22 cellular contexts compared by ENCODE assay signal in the genomic region with DNA sequence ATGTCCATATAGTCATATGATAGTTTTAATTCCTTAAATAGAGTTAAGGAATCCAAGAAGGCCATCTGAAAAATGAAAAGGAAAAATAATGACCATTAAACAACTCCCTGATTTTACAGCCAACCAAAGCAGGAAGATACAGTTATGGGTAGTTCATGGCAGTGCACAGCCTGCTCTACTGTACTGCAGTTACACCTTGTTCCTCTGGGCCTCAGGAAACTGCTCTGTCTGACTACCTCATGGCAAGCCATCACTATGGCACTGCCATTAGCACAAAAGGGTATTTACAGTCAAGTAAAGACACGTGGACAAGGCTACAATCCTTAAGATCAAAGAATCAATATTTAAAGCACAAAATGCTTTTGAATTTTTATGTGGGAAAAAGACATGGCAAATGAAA.
"Had no signal": no experiment of that assay in that cellular context is flagged by ENCODE, and none has a peak within 500 bp of the region (broad histone marks: within the 10 kb centered on the region; RNA-seq: fewer than 3 reads in every experiment).

No MANE protein-coding gene starts in this region.

- H3K4me1 ChIP-seq: Peyer's patch had no signal

- H3K27me3 ChIP-seq: MG63, Peyer's patch had no signal

- DNase-seq: Karpas-422, KG1, MG63, NCI-H1092 treated with DMSO at 0.1 percent for 48 hours, NCI-H1436, NCI-H187, NCI-H2029, NCI-H2081 treated with DMSO at 0.1 percent for 48 hours, NCI-H2171, NCI-H226, NCI-H446, NCI-H510A, NCI-H524 treated with DMSO at 0.1 percent for 48 hours, NCI-H69, NCI-H774, OCI-M1, PC-9, Peyer's patch, SHP77, SK-N-SH had no signal

- H3K27ac ChIP-seq: HL-60, PC-9, Peyer's patch had no signal

- H2AFZ ChIP-seq: PC-9 had no signal

- H3K4me2 ChIP-seq: PC-9, SK-N-SH had no signal

- H3K9me3 ChIP-seq: MG63, Peyer's patch, SK-N-SH had no signal

- H3K4me3 ChIP-seq: MG63, PC-9, Peyer's patch had no signal

- H3K9ac ChIP-seq: SK-N-SH had no signal

- FAIRE-seq: HTR-8/SVneo had no signal
